17 cellular contexts compared by ENCODE assay signal in the genomic region with DNA sequence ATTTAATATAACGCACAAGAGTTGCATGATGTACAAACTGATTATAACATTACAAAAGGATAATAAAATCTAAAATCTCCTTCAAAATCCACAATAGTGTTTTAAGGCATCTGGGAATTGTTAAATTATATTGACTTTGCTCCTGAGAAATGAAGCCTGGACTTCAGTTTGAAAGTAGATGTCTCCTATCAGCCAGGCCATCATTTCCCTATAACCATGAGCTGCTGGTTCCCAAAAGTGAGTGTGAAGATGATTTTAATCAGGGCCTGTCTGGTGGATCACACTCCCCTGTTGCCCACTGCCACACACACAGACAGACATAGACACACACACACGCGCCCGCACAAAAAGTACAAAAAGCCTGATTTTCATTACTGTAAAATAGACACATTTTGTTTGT.
"Had no signal": no experiment of that assay in that cellular context is flagged by ENCODE, and none has a peak within 500 bp of the region (broad histone marks: within the 10 kb centered on the region; RNA-seq: fewer than 3 reads in every experiment).

No MANE protein-coding gene starts in this region.

- H3K4me1 Mint-ChIP-seq: naive B cell had no signal

- H3K36me3 ChIP-seq: esophagus muscularis mucosa, gastroesophageal sphincter, heart right ventricle, left lung, lower lobe of right lung had no signal

- H3K27me3 ChIP-seq: dorsolateral prefrontal cortex, esophagus muscularis mucosa, foreskin keratinocyte, gastroesophageal sphincter, heart right ventricle, left lung had no signal

- H3K9me3 ChIP-seq: esophagus muscularis mucosa, gastroesophageal sphincter, left lung, lower lobe of right lung had no signal

- H3K4me1 ChIP-seq: foreskin keratinocyte, left lung, lower lobe of right lung had no signal

- H3K4me3 Mint-ChIP-seq: naive B cell had no signal

- ATAC-seq: foreskin keratinocyte, gastroesophageal sphincter, heart right ventricle, left cardiac atrium, left lung, left ventricle myocardium superior, lower lobe of right lung had no signal

- H3K27ac ChIP-seq: coronary artery, dorsolateral prefrontal cortex, esophagus muscularis mucosa, foreskin keratinocyte, gastroesophageal sphincter, heart right ventricle, left lung, lower lobe of right lung had no signal

- H3K4me3 ChIP-seq: coronary artery, dorsolateral prefrontal cortex, esophagus muscularis mucosa, gastroesophageal sphincter, heart right ventricle, left lung, lower lobe of right lung had no signal

- DNase-seq: dermis blood vessel endothelial cell; dorsolateral prefrontal cortex; effector CD4-positive, alpha-beta T cell; effector memory CD4-positive, alpha-beta T cell; foreskin keratinocyte; heart right ventricle; hippocampal formation; left cardiac atrium; left lung; left ventricle myocardium superior; lower lobe of right lung; mesenchymal stem cell; midbrain; naive B cell had no signal

- H3K36me3 Mint-ChIP-seq: naive B cell had no signal
